ENCODE assay signal across 1 cellular context in the genomic region with DNA sequence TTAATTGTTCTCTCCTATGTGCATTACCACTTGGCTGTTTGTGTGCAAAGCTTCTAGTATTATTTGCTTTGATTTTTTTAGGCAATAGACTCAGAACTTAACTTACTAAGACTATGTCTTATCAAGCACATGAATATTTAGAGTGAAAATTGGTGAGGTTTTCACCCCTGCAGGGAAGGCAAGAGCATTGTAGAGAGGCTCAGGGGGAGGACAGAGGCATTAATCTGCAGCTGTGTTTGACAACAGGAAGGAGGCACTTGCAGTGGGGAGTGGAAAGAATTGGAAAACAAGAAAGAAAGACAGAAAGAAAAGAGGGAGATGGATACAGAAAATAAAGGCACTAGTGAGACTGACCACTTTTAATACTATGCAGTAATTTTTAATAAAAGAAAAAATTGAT.
TF ChIP-seq lines count a peak whose summit lies in the region.

No MANE protein-coding gene starts in this region.

TF ChIP-seq in GM23338, 12 proteins besides CTCF, POLR2A, EP300 and RAD21 (continued from another document):
- TF ChIP-seq, protein P1, sequence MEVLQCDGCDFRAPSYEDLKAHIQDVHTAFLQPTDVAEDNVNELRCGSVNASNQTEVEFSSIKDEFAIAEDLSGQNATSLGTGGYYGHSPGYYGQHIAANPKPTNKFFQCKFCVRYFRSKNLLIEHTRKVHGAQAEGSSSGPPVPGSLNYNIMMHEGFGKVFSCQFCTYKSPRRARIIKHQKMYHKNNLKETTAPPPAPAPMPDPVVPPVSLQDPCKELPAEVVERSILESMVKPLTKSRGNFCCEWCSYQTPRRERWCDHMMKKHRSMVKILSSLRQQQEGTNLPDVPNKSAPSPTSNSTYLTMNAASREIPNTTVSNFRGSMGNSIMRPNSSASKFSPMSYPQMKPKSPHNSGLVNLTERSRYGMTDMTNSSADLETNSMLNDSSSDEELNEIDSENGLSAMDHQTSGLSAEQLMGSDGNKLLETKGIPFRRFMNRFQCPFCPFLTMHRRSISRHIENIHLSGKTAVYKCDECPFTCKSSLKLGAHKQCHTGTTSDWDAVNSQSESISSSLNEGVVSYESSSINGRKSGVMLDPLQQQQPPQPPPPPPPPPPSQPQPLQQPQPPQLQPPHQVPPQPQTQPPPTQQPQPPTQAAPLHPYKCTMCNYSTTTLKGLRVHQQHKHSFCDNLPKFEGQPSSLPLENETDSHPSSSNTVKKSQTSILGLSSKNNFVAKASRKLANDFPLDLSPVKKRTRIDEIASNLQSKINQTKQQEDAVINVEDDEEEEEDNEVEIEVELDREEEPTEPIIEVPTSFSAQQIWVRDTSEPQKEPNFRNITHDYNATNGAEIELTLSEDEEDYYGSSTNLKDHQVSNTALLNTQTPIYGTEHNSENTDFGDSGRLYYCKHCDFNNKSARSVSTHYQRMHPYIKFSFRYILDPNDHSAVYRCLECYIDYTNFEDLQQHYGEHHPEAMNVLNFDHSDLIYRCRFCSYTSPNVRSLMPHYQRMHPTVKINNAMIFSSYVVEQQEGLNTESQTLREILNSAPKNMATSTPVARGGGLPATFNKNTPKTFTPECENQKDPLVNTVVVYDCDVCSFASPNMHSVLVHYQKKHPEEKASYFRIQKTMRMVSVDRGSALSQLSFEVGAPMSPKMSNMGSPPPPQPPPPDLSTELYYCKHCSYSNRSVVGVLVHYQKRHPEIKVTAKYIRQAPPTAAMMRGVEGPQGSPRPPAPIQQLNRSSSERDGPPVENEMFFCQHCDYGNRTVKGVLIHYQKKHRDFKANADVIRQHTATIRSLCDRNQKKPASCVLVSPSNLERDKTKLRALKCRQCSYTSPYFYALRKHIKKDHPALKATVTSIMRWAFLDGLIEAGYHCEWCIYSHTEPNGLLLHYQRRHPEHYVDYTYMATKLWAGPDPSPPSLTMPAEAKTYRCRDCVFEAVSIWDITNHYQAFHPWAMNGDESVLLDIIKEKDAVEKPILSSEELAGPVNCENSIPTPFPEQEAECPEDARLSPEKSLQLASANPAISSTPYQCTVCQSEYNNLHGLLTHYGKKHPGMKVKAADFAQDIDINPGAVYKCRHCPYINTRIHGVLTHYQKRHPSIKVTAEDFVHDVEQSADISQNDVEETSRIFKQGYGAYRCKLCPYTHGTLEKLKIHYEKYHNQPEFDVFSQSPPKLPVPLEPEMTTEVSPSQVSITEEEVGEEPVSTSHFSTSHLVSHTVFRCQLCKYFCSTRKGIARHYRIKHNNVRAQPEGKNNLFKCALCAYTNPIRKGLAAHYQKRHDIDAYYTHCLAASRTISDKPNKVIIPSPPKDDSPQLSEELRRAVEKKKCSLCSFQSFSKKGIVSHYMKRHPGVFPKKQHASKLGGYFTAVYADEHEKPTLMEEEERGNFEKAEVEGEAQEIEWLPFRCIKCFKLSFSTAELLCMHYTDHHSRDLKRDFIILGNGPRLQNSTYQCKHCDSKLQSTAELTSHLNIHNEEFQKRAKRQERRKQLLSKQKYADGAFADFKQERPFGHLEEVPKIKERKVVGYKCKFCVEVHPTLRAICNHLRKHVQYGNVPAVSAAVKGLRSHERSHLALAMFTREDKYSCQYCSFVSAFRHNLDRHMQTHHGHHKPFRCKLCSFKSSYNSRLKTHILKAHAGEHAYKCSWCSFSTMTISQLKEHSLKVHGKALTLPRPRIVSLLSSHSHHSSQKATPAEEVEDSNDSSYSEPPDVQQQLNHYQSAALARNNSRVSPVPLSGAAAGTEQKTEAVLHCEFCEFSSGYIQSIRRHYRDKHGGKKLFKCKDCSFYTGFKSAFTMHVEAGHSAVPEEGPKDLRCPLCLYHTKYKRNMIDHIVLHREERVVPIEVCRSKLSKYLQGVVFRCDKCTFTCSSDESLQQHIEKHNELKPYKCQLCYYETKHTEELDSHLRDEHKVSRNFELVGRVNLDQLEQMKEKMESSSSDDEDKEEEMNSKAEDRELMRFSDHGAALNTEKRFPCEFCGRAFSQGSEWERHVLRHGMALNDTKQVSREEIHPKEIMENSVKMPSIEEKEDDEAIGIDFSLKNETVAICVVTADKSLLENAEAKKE (CRISPR knock-in tag; IDR thresholded peaks at IDR 0.05) = no peak
- TF ChIP-seq EZH2 (IDR thresholded peaks at IDR 0.05; ENCODE audit: low read depth, unreplicated experiment) (no peak), NANOG (IDR thresholded peaks at IDR 0.05; ENCODE audit: borderline replicate concordance) (no peak), EZH2phosphoT487 (IDR thresholded peaks at IDR 0.05; ENCODE audit: unreplicated experiment) (no peak)
